25 cellular contexts compared by ENCODE assay signal in genomic region chr17:65292430-65292829, GRCh38.
DNase-seq lines count a peak whose midpoint lies in the region; ATAC-seq, FAIRE-seq and TF ChIP-seq lines count a peak whose summit lies in the region.
"Had no signal": no experiment of that assay in that cellular context is flagged by ENCODE, and none has a peak within 500 bp of the region (broad histone marks: within the 10 kb centered on the region; RNA-seq: fewer than 3 reads in every experiment).

No MANE protein-coding gene starts in this region.

- no peak for TF ChIP-seq CTCF in VCaP (conservative IDR thresholded peaks at IDR 0.05)

- peak; percentile 52 for FAIRE-seq in HTR-8/SVneo (lab: Jason Lieb, UNC)
- FAIRE-seq: GM18507, H54 had no signal

- DNase-seq in Daoy (ENCODE audit: low read depth) (peak; percentile 33), HTR-8/SVneo (ENCODE audit: insufficient read length, low spot score) (no peak), mesenteric fat pad (ENCODE audit: low spot score) (peak; percentile 45), NCI-H1105 treated with DMSO at 0.1 percent for 48 hours (lab: John Stamatoyannopoulos, UW) (no peak), SKM-1 treated with dmso at 0.1 percent for 144 hours (lab: John Stamatoyannopoulos, UW; ENCODE audit: unreplicated experiment) (no peak)
- DNase-seq: activated naive CD4-positive, alpha-beta T cell treated with Interleukin-2 at 50 U/mL for 16 hours; amniotic stem cell; CD4-positive, CD25-positive, alpha-beta regulatory T cell; cerebellar nuclear complex; hippocampal formation; KG1; MG63; NCI-H1436; NCI-H2081; NCI-H2227 treated with DMSO at 0.1 percent for 48 hours; NCI-H774; stimulated activated naive B cell treated with anti-CD40 and anti-IgM and Interleukin-4, amounts not matched to agents 10 μg/mL and 1 μg/mL and 100 μg/mL, for 72 hours; substantia nigra; trophoblast cell had no signal

- H3K27ac ChIP-seq in VCaP: peak overlapping the region; percentile 14; the same call in 1 of the 2 replicates
- H3K27ac ChIP-seq: RWPE1, SJSA1 had no signal

- no peak for ATAC-seq in GM18520 (IDR thresholded peaks at IDR 0.05; ENCODE audit: unreplicated experiment)
- ATAC-seq: stimulated activated naive B cell treated with anti-CD40 and anti-IgM and Interleukin-4, amounts not matched to agents 10 μg/mL and 1 μg/mL and 100 μg/mL, for 72 hours had no signal

Comparison
In these comparisons a context has a peak if more than half of its experiments do, and no peak if none do; other contexts are left out.
1. DNase-seq: peak in Daoy (single experiment) and mesenteric fat pad (single experiment); none in HTR-8/SVneo (single experiment), NCI-H1105 treated with DMSO at 0.1 percent for 48 hours (single experiment) and SKM-1 treated with dmso at 0.1 percent for 144 hours (single experiment).